In the genomic region with DNA sequence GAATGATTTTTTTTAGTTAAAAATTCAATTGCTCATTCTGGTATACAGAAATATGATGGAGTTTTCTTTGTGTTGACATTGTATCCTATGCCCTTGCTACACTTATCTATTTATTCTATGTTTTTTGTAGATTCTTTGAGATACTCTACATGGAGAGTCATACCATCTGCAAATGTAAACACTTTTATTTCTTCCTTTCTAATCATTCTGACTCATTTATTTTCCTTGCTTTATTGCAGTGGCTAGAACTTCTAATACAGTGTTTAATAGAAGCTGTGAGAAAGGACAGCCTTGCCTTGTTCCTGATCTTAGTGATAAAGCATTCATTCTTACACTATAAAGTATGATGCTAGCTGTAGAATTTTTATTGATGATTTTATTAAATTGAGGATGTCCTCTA, we compare ENCODE assay signal across 32 cellular contexts. TPM values are rescaled to one million over a fixed set of nuclear protein-coding genes. Genes with fewer than 3 reads are reported as not detected.
"Had no signal": no experiment of that assay in that cellular context is flagged by ENCODE, and none has a peak within 500 bp of the region (broad histone marks: within the 10 kb centered on the region; RNA-seq: fewer than 3 reads in every experiment).

No MANE protein-coding gene starts in this region.

- H3K4me1 Mint-ChIP-seq: stimulated activated effector memory CD8-positive, alpha-beta T cell treated with anti-CD3 and anti-CD28 coated beads, Interleukin-12 subunit alpha, Interleukin-12 subunit beta, amount 100 ng/mL, for 72 hours; stimulated activated memory B cell treated with anti-CD40 and anti-IgM and Interleukin-4, amounts not matched to agents 10 μg/mL and 1 μg/mL and 100 μg/mL, for 72 hours; stimulated activated naive B cell treated with anti-CD40 and anti-IgM and Interleukin-4, amounts not matched to agents 10 μg/mL and 1 μg/mL and 100 μg/mL, for 72 hours; stimulated activated naive CD8-positive, alpha-beta T cell treated with anti-CD3 and anti-CD28 coated beads, Interleukin-15, amount 100 ng/mL, for 72 hours had no signal

- H3K4me3 ChIP-seq: stomach, suprapubic skin, testis, thoracic aorta, thyroid gland, tibial artery, tibial nerve, transverse colon, upper lobe of left lung, upper lobe of right lung, uterus, vagina had no signal

- H3K9me3 Mint-ChIP-seq: stimulated activated effector memory CD8-positive, alpha-beta T cell treated with anti-CD3 and anti-CD28 coated beads, Interleukin-12 subunit alpha, Interleukin-12 subunit beta, amount 100 ng/mL, for 72 hours; stimulated activated memory B cell treated with anti-CD40 and anti-IgM and Interleukin-4, amounts not matched to agents 10 μg/mL and 1 μg/mL and 100 μg/mL, for 72 hours; stimulated activated naive CD8-positive, alpha-beta T cell treated with anti-CD3 and anti-CD28 coated beads, Interleukin-15, amount 100 ng/mL, for 72 hours; stimulated activated naive CD8-positive, alpha-beta T cell treated with anti-CD3 and anti-CD28 coated beads, Interleukin-15, Interleukin-2, amounts not matched to agents 100 ng/mL and 50 ng/mL, for 24 hours had no signal

- H3K27ac ChIP-seq: stomach, suprapubic skin, testis, thoracic aorta, thyroid gland, tibial artery, tibial nerve, transverse colon, upper lobe of left lung, upper lobe of right lung, uterus, vagina had no signal

- H3K27me3 Mint-ChIP-seq: stimulated activated memory B cell treated with anti-CD40 and anti-IgM and Interleukin-4, amounts not matched to agents 10 μg/mL and 1 μg/mL and 100 μg/mL, for 72 hours; stimulated activated naive CD8-positive, alpha-beta T cell treated with anti-CD3 and anti-CD28 coated beads, Interleukin-15, amount 100 ng/mL, for 72 hours; type B pancreatic cell had no signal

- H3K4me3 Mint-ChIP-seq: stimulated activated effector memory CD8-positive, alpha-beta T cell treated with anti-CD3 and anti-CD28 coated beads, Interleukin-12 subunit alpha, Interleukin-12 subunit beta, amount 100 ng/mL, for 72 hours; stimulated activated memory B cell treated with anti-CD40 and anti-IgM and Interleukin-4, amounts not matched to agents 10 μg/mL and 1 μg/mL and 100 μg/mL, for 72 hours; stimulated activated naive B cell treated with anti-CD40 and anti-IgM and Interleukin-4, amounts not matched to agents 10 μg/mL and 1 μg/mL and 100 μg/mL, for 72 hours; stimulated activated naive CD8-positive, alpha-beta T cell treated with anti-CD3 and anti-CD28 coated beads, Interleukin-15, amount 100 ng/mL, for 72 hours; stimulated activated naive CD8-positive, alpha-beta T cell treated with anti-CD3 and anti-CD28 coated beads, Interleukin-15, Interleukin-2, amounts not matched to agents 100 ng/mL and 50 ng/mL, for 24 hours; type B pancreatic cell had no signal

- H3K36me3 Mint-ChIP-seq: stimulated activated effector memory CD8-positive, alpha-beta T cell treated with anti-CD3 and anti-CD28 coated beads, Interleukin-12 subunit alpha, Interleukin-12 subunit beta, amount 100 ng/mL, for 72 hours; stimulated activated memory B cell treated with anti-CD40 and anti-IgM and Interleukin-4, amounts not matched to agents 10 μg/mL and 1 μg/mL and 100 μg/mL, for 72 hours; stimulated activated naive B cell treated with anti-CD40 and anti-IgM and Interleukin-4, amounts not matched to agents 10 μg/mL and 1 μg/mL and 100 μg/mL, for 72 hours; type B pancreatic cell had no signal

- H3K36me3 ChIP-seq: stomach, suprapubic skin, thoracic aorta, thyroid gland, tibial artery, tibial nerve, transverse colon, upper lobe of left lung, upper lobe of right lung, uterus, vagina had no signal

- H3K27ac Mint-ChIP-seq: stimulated activated effector memory CD8-positive, alpha-beta T cell treated with anti-CD3 and anti-CD28 coated beads, Interleukin-12 subunit alpha, Interleukin-12 subunit beta, amount 100 ng/mL, for 72 hours; stimulated activated memory B cell treated with anti-CD40 and anti-IgM and Interleukin-4, amounts not matched to agents 10 μg/mL and 1 μg/mL and 100 μg/mL, for 72 hours; stimulated activated naive B cell treated with anti-CD40 and anti-IgM and Interleukin-4, amounts not matched to agents 10 μg/mL and 1 μg/mL and 100 μg/mL, for 72 hours; stimulated activated naive CD8-positive, alpha-beta T cell treated with anti-CD3 and anti-CD28 coated beads, Interleukin-15, amount 100 ng/mL, for 72 hours; stimulated activated naive CD8-positive, alpha-beta T cell treated with anti-CD3 and anti-CD28 coated beads, Interleukin-15, Interleukin-2, amounts not matched to agents 100 ng/mL and 50 ng/mL, for 24 hours; type B pancreatic cell had no signal

- DNase-seq: stimulated activated CD4-positive, alpha-beta T cell treated with anti-CD3 and anti-CD28 coated beads, Interleukin-2, amount 100 ng/mL, for 48 hours; stimulated activated CD4-positive, alpha-beta T cell treated with anti-CD3 and anti-CD28 coated beads, Interleukin-4, amount 100 ng/mL, for 1 hour; stimulated activated CD4-positive, alpha-beta T cell treated with anti-CD3 and anti-CD28 coated beads, Interleukin-4, amount 100 ng/mL, for 24 hours; stimulated activated CD4-positive, alpha-beta T cell treated with anti-CD3 and anti-CD28 coated beads, Interleukin-4, amount 100 ng/mL, for 4 hours; stimulated activated CD8-positive, alpha-beta memory T cell treated with anti-CD3 and anti-CD28 coated beads, Interleukin-4, amount 100 ng/mL, for 48 hours; stimulated activated naive B cell treated with anti-CD40 and anti-IgM and Interleukin-4, amounts not matched to agents 10 μg/mL and 1 μg/mL and 100 μg/mL, for 72 hours; stimulated activated naive CD4-positive, alpha-beta T cell; stimulated activated naive CD4-positive, alpha-beta T cell treated with Interleukin-2 at 50 U/mL for 16 hours; stimulated activated naive CD8-positive, alpha-beta T cell treated with anti-CD3 and anti-CD28 coated beads, Interleukin-15, amount 100 ng/mL, for 72 hours; stimulated activated naive CD8-positive, alpha-beta T cell treated with anti-CD3 and anti-CD28 coated beads, Interleukin-15, Interleukin-2, amounts not matched to agents 100 U/mL and 50 U/mL, for 24 hours; stomach; substantia nigra; testis; thyroid gland; tibial artery; transverse colon; trophoblast cell; upper lobe of left lung; upper lobe of right lung; uterus had no signal

- H3K4me1 ChIP-seq: stomach, suprapubic skin, testis, thyroid gland, tibial artery, tibial nerve, transverse colon, upper lobe of left lung, upper lobe of right lung, uterus, vagina had no signal

- H3K27me3 ChIP-seq: stomach, testis, thyroid gland, tibial artery, tibial nerve, transverse colon, upper lobe of left lung, upper lobe of right lung, uterus, vagina had no signal

- H3K9me3 ChIP-seq: stomach, suprapubic skin, testis, thoracic aorta, thyroid gland, upper lobe of left lung, upper lobe of right lung, uterus, vagina had no signal

- ATAC-seq: stimulated activated effector memory CD8-positive, alpha-beta T cell treated with anti-CD3 and anti-CD28 coated beads, Interleukin-12 subunit alpha, Interleukin-12 subunit beta, amount 100 ng/mL, for 72 hours; stimulated activated memory B cell treated with anti-CD40 and anti-IgM and Interleukin-4, amounts not matched to agents 10 μg/mL and 1 μg/mL and 100 μg/mL, for 72 hours; stimulated activated naive B cell treated with anti-CD40 and anti-IgM and Interleukin-4, amounts not matched to agents 10 μg/mL and 1 μg/mL and 100 μg/mL, for 72 hours; stimulated activated naive CD8-positive, alpha-beta T cell treated with anti-CD3 and anti-CD28 coated beads, Interleukin-15, amount 100 ng/mL, for 72 hours; stimulated activated naive CD8-positive, alpha-beta T cell treated with anti-CD3 and anti-CD28 coated beads, Interleukin-15, Interleukin-2, amounts not matched to agents 100 U/mL and 50 U/mL, for 24 hours; upper lobe of right lung had no signal

RNA-seq across cellular contexts. Expression of a gene that starts 42.7 kb away (rescaled TPM):
- total RNA-seq: subcutaneous adipose tissue, thoracic aorta, thyroid gland, tibial nerve, transverse colon, upper lobe of right lung, ureter, urinary bladder had no signal

RNA-seq across cellular contexts. Expression of a gene that starts 58.1 kb away (rescaled TPM):
- total RNA-seq: stomach, subcutaneous adipose tissue, suprapubic skin, temporal lobe, thoracic aorta, thyroid gland, tibial nerve, transverse colon, upper lobe of left lung, upper lobe of right lung, ureter, urinary bladder, vagina had no signal
